Comparison of ENCODE assay signal across 2 cellular contexts in the genomic region with DNA sequence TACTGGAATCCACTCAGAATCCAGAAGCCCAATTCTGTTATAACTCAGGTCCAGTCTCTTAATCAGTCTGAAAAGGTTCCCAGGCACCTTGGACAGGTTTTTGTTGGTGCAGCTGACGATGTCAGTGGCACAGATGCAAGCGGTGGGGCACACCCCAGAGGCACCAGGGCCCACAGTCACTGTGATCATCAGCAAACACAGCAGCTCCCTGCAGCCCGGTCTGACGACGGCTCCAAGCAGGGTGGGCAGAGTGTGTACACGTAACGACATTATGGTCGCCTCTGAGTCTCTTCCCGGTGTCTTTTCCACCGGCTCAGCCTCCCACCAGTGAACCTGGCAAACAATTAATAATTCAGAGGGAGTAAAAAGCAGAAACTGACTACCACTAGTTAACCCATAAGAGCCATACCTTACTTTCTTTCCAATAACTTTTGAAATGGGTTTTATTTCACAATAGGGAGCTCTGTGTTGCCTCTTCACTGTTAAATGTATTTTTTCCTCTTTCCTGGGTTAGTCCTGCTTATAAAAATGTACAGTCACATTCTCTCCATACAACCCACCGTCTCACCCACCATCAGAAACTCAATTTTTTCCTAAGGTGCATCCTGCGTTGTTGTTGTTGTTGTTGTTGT.
TF ChIP-seq lines count a peak whose summit lies in the region.

No MANE protein-coding gene starts in this region.

TF ChIP-seq in HEK293, 187 proteins besides CTCF, POLR2A, EP300 and RAD21 (continued from another document):
- TF ChIP-seq GLIS2 (tag by site-specific recombination; IDR thresholded peaks at IDR 0.05) (peak; percentile 50), ZBTB20 (tag by site-specific recombination; IDR thresholded peaks at IDR 0.05) (peak; percentile 61), ZNF600 (tag by site-specific recombination; IDR thresholded peaks at IDR 0.05) (no peak), ZSCAN30 (tag by site-specific recombination; IDR thresholded peaks at IDR 0.05) (no peak), ZNF843 (tag by site-specific recombination; IDR thresholded peaks at IDR 0.05) (no peak), ZNF548 (tag by site-specific recombination; IDR thresholded peaks at IDR 0.05) (no peak), ZNF664 (tag by site-specific recombination; IDR thresholded peaks at IDR 0.05) (no peak)
- TF ChIP-seq, protein P1, sequence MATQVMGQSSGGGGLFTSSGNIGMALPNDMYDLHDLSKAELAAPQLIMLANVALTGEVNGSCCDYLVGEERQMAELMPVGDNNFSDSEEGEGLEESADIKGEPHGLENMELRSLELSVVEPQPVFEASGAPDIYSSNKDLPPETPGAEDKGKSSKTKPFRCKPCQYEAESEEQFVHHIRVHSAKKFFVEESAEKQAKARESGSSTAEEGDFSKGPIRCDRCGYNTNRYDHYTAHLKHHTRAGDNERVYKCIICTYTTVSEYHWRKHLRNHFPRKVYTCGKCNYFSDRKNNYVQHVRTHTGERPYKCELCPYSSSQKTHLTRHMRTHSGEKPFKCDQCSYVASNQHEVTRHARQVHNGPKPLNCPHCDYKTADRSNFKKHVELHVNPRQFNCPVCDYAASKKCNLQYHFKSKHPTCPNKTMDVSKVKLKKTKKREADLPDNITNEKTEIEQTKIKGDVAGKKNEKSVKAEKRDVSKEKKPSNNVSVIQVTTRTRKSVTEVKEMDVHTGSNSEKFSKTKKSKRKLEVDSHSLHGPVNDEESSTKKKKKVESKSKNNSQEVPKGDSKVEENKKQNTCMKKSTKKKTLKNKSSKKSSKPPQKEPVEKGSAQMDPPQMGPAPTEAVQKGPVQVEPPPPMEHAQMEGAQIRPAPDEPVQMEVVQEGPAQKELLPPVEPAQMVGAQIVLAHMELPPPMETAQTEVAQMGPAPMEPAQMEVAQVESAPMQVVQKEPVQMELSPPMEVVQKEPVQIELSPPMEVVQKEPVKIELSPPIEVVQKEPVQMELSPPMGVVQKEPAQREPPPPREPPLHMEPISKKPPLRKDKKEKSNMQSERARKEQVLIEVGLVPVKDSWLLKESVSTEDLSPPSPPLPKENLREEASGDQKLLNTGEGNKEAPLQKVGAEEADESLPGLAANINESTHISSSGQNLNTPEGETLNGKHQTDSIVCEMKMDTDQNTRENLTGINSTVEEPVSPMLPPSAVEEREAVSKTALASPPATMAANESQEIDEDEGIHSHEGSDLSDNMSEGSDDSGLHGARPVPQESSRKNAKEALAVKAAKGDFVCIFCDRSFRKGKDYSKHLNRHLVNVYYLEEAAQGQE (tag by site-specific recombination; IDR thresholded peaks at IDR 0.05): peak; percentile 68

TF ChIP-seq in SK-N-SH, 30 proteins besides CTCF, POLR2A, EP300 and RAD21 (continued from another document):
- TF ChIP-seq, protein P1 (IDR thresholded peaks at IDR 0.05; ENCODE audit: low read depth, low read length): no peak
- TF ChIP-seq, protein P2, sequence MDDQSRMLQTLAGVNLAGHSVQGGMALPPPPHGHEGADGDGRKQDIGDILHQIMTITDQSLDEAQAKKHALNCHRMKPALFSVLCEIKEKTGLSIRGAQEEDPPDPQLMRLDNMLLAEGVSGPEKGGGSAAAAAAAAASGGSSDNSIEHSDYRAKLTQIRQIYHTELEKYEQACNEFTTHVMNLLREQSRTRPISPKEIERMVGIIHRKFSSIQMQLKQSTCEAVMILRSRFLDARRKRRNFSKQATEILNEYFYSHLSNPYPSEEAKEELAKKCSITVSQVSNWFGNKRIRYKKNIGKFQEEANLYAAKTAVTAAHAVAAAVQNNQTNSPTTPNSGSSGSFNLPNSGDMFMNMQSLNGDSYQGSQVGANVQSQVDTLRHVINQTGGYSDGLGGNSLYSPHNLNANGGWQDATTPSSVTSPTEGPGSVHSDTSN (IDR thresholded peaks at IDR 0.05): no peak
- no peak for TF ChIP-seq SMC3 (IDR thresholded peaks at IDR 0.05; ENCODE audit: low read depth, low read length)
- TF ChIP-seq CHD2 (IDR thresholded peaks at IDR 0.05; ENCODE audit: low read length, partially characterized antibody): no peak
- TF ChIP-seq TAF1 (IDR thresholded peaks at IDR 0.05; ENCODE audit: borderline replicate concordance, low read depth, low read length): no peak
TF ChIP-seq in SK-N-SH: peak in this region for 0.
